ENCODE assay signal across 8 cellular contexts in the genomic region with DNA sequence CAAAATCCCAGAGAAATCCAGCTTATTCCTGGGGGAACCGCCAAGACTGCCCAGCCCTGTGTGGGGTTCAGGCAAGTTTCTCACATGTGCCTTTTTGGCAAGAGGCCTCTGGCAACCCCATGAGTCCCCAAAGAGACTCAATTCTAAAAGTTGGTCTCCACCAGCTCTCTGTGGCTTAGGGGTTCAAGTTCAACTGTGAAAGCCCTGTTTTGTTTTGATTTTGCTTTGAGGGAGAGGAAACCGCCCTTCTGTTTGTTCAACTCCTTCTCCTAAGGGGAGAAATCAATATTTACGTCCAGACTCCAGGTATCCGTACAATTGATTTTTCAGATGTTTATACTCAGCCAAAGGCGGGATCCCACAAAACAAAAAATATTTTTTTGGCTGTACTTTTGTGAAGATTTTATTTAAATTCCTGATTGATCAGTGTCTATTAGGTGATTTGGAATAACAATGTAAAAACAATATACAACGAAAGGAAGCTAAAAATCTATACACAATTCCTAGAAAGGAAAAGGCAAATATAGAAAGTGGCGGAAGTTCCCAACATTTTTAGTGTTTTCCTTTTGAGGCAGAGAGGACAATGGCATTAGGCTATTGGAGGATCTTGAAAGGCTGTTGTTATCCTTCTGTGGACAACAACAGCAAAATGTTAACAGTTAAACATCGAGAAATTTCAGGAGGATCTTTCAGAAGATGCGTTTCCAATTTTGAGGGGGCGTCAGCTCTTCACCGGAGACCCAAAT. TPM values are rescaled to one million over a fixed set of nuclear protein-coding genes. Genes with fewer than 3 reads are reported as not detected.
DNase-seq lines count a peak whose midpoint lies in the region; ATAC-seq and TF ChIP-seq lines count a peak whose summit lies in the region.

No MANE protein-coding gene starts in this region.

- intact Hi-C loops in OCI-LY7 (cut with micrococcal nuclease; ENCODE audit: unreplicated experiment): loop anchor here (1.0 kb wide), 1 partner anchor 39 kb away; no protein-coding TSS in a partner anchor

- no peaks in the 10 kb centered on the region for H3K9me3 Mint-ChIP-seq in endodermal cell
- no peaks in the 10 kb centered on the region for H3K9me3 Mint-ChIP-seq in naive thymus-derived CD8-positive, alpha-beta T cell

- peak overlapping the region; percentile 99 for H3K27ac Mint-ChIP-seq in endodermal cell
- H3K27ac Mint-ChIP-seq in naive thymus-derived CD8-positive, alpha-beta T cell: peak overlapping the region; percentile 31 to 98 (median 90)

- peaks cover 14% of the 10 kb centered on the region for H3K36me3 Mint-ChIP-seq in endodermal cell (ENCODE audit: low read depth)
- H3K36me3 Mint-ChIP-seq in naive thymus-derived CD8-positive, alpha-beta T cell: no peaks in the 10 kb centered on the region

- no peak for ATAC-seq in naive thymus-derived CD8-positive, alpha-beta T cell

- peak overlapping the region; percentile 92 for H3K9ac ChIP-seq in endodermal cell (ENCODE audit: extremely low read depth, low read length, poor library complexity, severe bottlenecking)

- H3K4me1 ChIP-seq in OCI-LY7 (ENCODE audit: insufficient read depth, low read length, poor library complexity, severe bottlenecking): peaks cover 37% of the 10 kb centered on the region
- H3K4me1 ChIP-seq in endodermal cell (ENCODE audit: control insufficient read depth, insufficient read depth, low read length): peaks cover 11% of the 10 kb centered on the region

- TF ChIP-seq CTCF in OCI-LY7 (conservative IDR thresholded peaks at IDR 0.05; ENCODE audit: low read length): no peak
- TF ChIP-seq CTCF in endodermal cell (conservative IDR thresholded peaks at IDR 0.05): no peak

- H3K27me3 Mint-ChIP-seq in endodermal cell (ENCODE audit: insufficient read depth): no peaks in the 10 kb centered on the region
- H3K27me3 Mint-ChIP-seq in naive thymus-derived CD8-positive, alpha-beta T cell: no peaks in the 10 kb centered on the region

- CTCF ChIA-PET in OCI-LY7 (lab: Charles Lee; ENCODE audit: unreplicated experiment): interaction anchor here (0.7 kb wide), 1 partner anchor 38 kb away, joined by 3 read pairs; no protein-coding TSS in a partner anchor

- peaks cover 18% of the 10 kb centered on the region for H3K4me1 Mint-ChIP-seq in endodermal cell
- H3K4me1 Mint-ChIP-seq in naive thymus-derived CD8-positive, alpha-beta T cell: peaks cover 6 to 44% (median 32%) of the 10 kb centered on the region in 4 donors

- H3K9me3 ChIP-seq in OCI-LY7 (ENCODE audit: low read length) (no peaks in the 10 kb centered on the region), endodermal cell (ENCODE audit: control insufficient read depth, low read length) (no peaks in the 10 kb centered on the region)

- H3K9me2 ChIP-seq in OCI-LY7 (ENCODE audit: insufficient read depth, low read length): no peaks in the 10 kb centered on the region

- POLR2A ChIA-PET in OCI-LY7 (lab: Charles Lee): interaction anchor here (0.5 to 1.2 kb wide), 6 partner anchors 39 to 223 kb away, joined by 3 to 6 read pairs (median 4); no protein-coding TSS in a partner anchor
- POLR2A ChIA-PET in naive thymus-derived CD8-positive, alpha-beta T cell (lab: Charles Lee): interaction anchor here (0.6 to 2.1 kb wide), 5 partner anchors 8 to 1594 kb away, joined by 3 to 11 read pairs (median 3); a partner anchor contains a TSS

- H3K27me3 ChIP-seq in endodermal cell (ENCODE audit: control insufficient read depth, insufficient read depth, low read length, poor library complexity, severe bottlenecking): no peaks in the 10 kb centered on the region

- peaks cover 23% of the 10 kb centered on the region for H4K20me1 ChIP-seq in OCI-LY7 (ENCODE audit: insufficient read depth, low read length)

- H2AFZ ChIP-seq in OCI-LY7 (ENCODE audit: low read length): peak overlapping the region; percentile 32; the same call in 1 of the 2 replicates

- H3K4me3 ChIP-seq in OCI-LY7 (ENCODE audit: low read depth, low read length, poor library complexity, severe bottlenecking) (peak overlapping the region; percentile 82), endodermal cell (ENCODE audit: low read length) (peak overlapping the region; percentile 79)

- peaks cover 33% of the 10 kb centered on the region for H3K79me2 ChIP-seq in OCI-LY7 (ENCODE audit: insufficient read depth, low read depth, low read length)

- H3K4me3 Mint-ChIP-seq in endodermal cell: peak overlapping the region; percentile 92
- peak overlapping the region; percentile 82 to 91 (median 88) for H3K4me3 Mint-ChIP-seq in naive thymus-derived CD8-positive, alpha-beta T cell

- no TSS peak for BruUV-seq in OCI-LY7 (replicated peaks; lab: Mats Ljungman, UMichigan)

- WGBS in endodermal cell (ENCODE audit: insufficient coverage in 1 of 2, insufficient read length in 1 of 2), 2 experiments: 26 to 37% methylated on average over 3 to 11 of the region's 11 CpGs

- peak overlapping the region; percentile 71 for H3K4me2 ChIP-seq in OCI-LY7 (ENCODE audit: low read length)

- peaks cover 30% of the 10 kb centered on the region for H3K36me3 ChIP-seq in OCI-LY7 (ENCODE audit: insufficient read depth, low read length)
- peaks cover 20% of the 10 kb centered on the region for H3K36me3 ChIP-seq in endodermal cell (ENCODE audit: control insufficient read depth, insufficient read depth, low read length)

- H3K27ac ChIP-seq in OCI-LY7 (ENCODE audit: low read depth, low read length, poor library complexity, severe bottlenecking) (peak overlapping the region; percentile 91), endodermal cell (ENCODE audit: low read depth, low read length) (peak overlapping the region; percentile 89)

- DNase-seq in DMS53 (lab: John Stamatoyannopoulos, UW) (peak; percentile 40), OCI-LY7 (ENCODE audit: low spot score) (no peak), endodermal cell (no peak), SIG-M5 (lab: John Stamatoyannopoulos, UW) (no peak), foreskin melanocyte (no peak), NCI-H1048 (lab: John Stamatoyannopoulos, UW) (no peak), GM19238 (ENCODE audit: insufficient read length, low spot score) (no peak)
- DNase-seq in naive thymus-derived CD8-positive, alpha-beta T cell: no peak

RNA-seq across cellular contexts. Expression of a gene that starts 0.6 kb away (rescaled TPM):
- 61.8 and 88.3 TPM in 2 replicates for total RNA-seq in OCI-LY7 (2014; rRNA removed; shearing (Covaris generic))
- total RNA-seq in OCI-LY7 (2022): 99.1 and 101 TPM in 2 replicates
- 100 to 1,000 TPM in 1 of 2 donors, 10 to 100 TPM in 1; 61.0 to 101 TPM for total RNA-seq in endodermal cell
- 105 TPM for polyA plus RNA-seq in endodermal cell (2013, experiment 1 of 2)
- 103 TPM for polyA plus RNA-seq in endodermal cell (2013, experiment 2 of 2)
- total RNA-seq in naive thymus-derived CD8-positive, alpha-beta T cell: 10 to 100 TPM; 17.8 to 22.8 TPM
- polyA plus RNA-seq in naive thymus-derived CD8-positive, alpha-beta T cell: 1 to 10 TPM; 3.2 to 7.7 (median 7.1) TPM
